12 cellular contexts compared by ENCODE assay signal in the genomic region with DNA sequence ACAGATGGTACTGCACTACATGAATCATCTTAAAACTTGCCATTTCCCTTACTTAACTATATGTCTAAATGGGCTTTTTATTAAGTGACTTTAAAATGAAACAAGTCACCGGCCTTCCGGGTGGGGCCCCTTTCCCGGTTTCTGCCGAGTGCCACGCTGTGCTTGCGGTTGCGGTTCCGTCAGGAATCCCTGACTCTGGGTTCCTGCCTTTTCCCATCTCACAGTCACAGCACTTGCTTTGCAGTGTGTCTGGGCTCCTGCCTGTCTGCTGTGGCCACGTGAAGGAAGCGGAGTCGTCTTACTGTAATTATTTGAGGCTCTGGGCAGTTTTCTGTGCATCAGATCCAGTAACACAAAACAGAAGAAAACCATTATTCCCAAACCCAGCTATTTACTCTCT. TPM values are rescaled to one million over a fixed set of nuclear protein-coding genes. Genes with fewer than 3 reads are reported as not detected.
DNase-seq lines count a peak whose midpoint lies in the region; TF ChIP-seq lines count a peak whose summit lies in the region.
"Had no signal": no experiment of that assay in that cellular context is flagged by ENCODE, and none has a peak within 500 bp of the region (broad histone marks: within the 10 kb centered on the region; RNA-seq: fewer than 3 reads in every experiment).

No MANE protein-coding gene starts in this region.

- H3K27ac ChIP-seq in OCI-LY3 (ENCODE audit: low read length) (no peak overlapping the region), adrenal gland (no peak overlapping the region), esophagus muscularis mucosa (replicated peaks in 1 of 4) (no peak overlapping the region), transverse colon (no peak overlapping the region)

- H3K4me3 ChIP-seq in OCI-LY3 (ENCODE audit: low read length) (peak overlapping the region; percentile 54), adrenal gland (no peak overlapping the region), esophagus muscularis mucosa (peak overlapping the region in 2 of 4 donors; percentile 6 to 21), transverse colon (no peak overlapping the region)
- H3K4me3 ChIP-seq: mucosa of descending colon had no signal

- TF ChIP-seq CTCF in OCI-LY3 (IDR thresholded peaks at IDR 0.05; ENCODE audit: low read depth, low read length) = no peak
- no peak for TF ChIP-seq CTCF in progenitor cell of endocrine pancreas (IDR thresholded peaks at IDR 0.05; ENCODE audit: unreplicated experiment)
- TF ChIP-seq CTCF in adrenal gland (IDR thresholded peaks at IDR 0.05) = no peak
- no peak for TF ChIP-seq CTCF in esophagus muscularis mucosa (IDR thresholded peaks at IDR 0.05)
- TF ChIP-seq CTCF in transverse colon (IDR thresholded peaks at IDR 0.05) = no peak

- peak overlapping the region; percentile 6 for H3K27ac Mint-ChIP-seq in progenitor cell of endocrine pancreas
- H3K27ac Mint-ChIP-seq: activated naive CD4-positive, alpha-beta T cell treated with anti-CD3 and anti-CD28 coated beads for 36 hours had no signal

- H3K9me3 ChIP-seq in OCI-LY3 (ENCODE audit: insufficient read depth, low read length) (no peaks in the 10 kb centered on the region), adrenal gland (replicated peaks in 1 of 3) (no peaks in the 10 kb centered on the region), esophagus muscularis mucosa (no peaks in the 10 kb centered on the region), transverse colon (no peaks in the 10 kb centered on the region)
- H3K9me3 ChIP-seq: mucosa of descending colon had no signal

- no peak overlapping the region for H3K9ac ChIP-seq in OCI-LY3 (ENCODE audit: low read length)

- H3K4me3 Mint-ChIP-seq in progenitor cell of endocrine pancreas (ENCODE audit: low read depth) = no peak overlapping the region
- H3K4me3 Mint-ChIP-seq: activated naive CD4-positive, alpha-beta T cell treated with anti-CD3 and anti-CD28 coated beads for 36 hours had no signal

- H3K36me3 ChIP-seq in OCI-LY3 (replicated peaks; ENCODE audit: low read depth, low read length) (no peaks in the 10 kb centered on the region), adrenal gland (replicated peaks in 1 of 2) (no peaks in the 10 kb centered on the region), esophagus muscularis mucosa (no peaks in the 10 kb centered on the region), transverse colon (no peaks in the 10 kb centered on the region)

- H3K36me3 Mint-ChIP-seq in progenitor cell of endocrine pancreas (ENCODE audit: insufficient read depth) = no peaks in the 10 kb centered on the region

- no peak overlapping the region for H2AFZ ChIP-seq in OCI-LY3 (ENCODE audit: low read depth, low read length)

- intact Hi-C loops in adrenal gland (cut with DNase I) (no loop called here), esophagus muscularis mucosa (cut with DNase I) (no loop called here), transverse colon (cut with DNase I; ENCODE audit: low total_unique reads) (no loop called here)

- in situ Hi-C loops in transverse colon (cut with MboI; ENCODE audit: low pct_ligation_motif_present in 1 of 4, low pct_unique_long_range_greater_than_20kb in 1 of 4, low sequenced_read_pairs in 3 of 4) = no loop called here

- peak overlapping the region; percentile 55 for H3K4me2 ChIP-seq in OCI-LY3 (ENCODE audit: low read length)

- TF ChIP-seq POLR2A in adrenal gland (IDR thresholded peaks at IDR 0.05) (no peak), esophagus muscularis mucosa (IDR thresholded peaks at IDR 0.05; ENCODE audit: low read depth) (no peak), transverse colon (IDR thresholded peaks at IDR 0.05) (no peak)

- H3K4me1 Mint-ChIP-seq in progenitor cell of endocrine pancreas (ENCODE audit: low read depth) = peaks cover 25% of the 10 kb centered on the region

- H3K27me3 Mint-ChIP-seq in progenitor cell of endocrine pancreas = no peaks in the 10 kb centered on the region

- H3K27me3 ChIP-seq in OCI-LY3 (ENCODE audit: low read depth, low read length) (no peaks in the 10 kb centered on the region), adrenal gland (no peaks in the 10 kb centered on the region), esophagus muscularis mucosa (no peaks in the 10 kb centered on the region), transverse colon (no peaks in the 10 kb centered on the region)

- 75 to 87% (median 85%) methylated on average over 11 of the region's 11 CpGs for WGBS in adrenal gland, 4 donors
- 73% methylated on average over 11 of the region's 11 CpGs for WGBS in esophagus muscularis mucosa
- WGBS in transverse colon (ENCODE audit: low coverage in 1 of 2), 2 donors = 79% methylated on average over 11 of the region's 11 CpGs; no CpG with 5 or more reads in 1 of the 2 donors

- H3K4me1 ChIP-seq in OCI-LY3 (ENCODE audit: low read length) (peaks cover 9% of the 10 kb centered on the region; the same call in 1 of the 2 replicates), adrenal gland (replicated peaks in 1 of 2) (no peaks in the 10 kb centered on the region), esophagus muscularis mucosa (no peaks in the 10 kb centered on the region), transverse colon (no peaks in the 10 kb centered on the region)

- no peaks in the 10 kb centered on the region for H3K9me3 Mint-ChIP-seq in progenitor cell of endocrine pancreas (ENCODE audit: low read depth)
- H3K9me3 Mint-ChIP-seq: activated naive CD4-positive, alpha-beta T cell treated with anti-CD3 and anti-CD28 coated beads for 36 hours had no signal

- DNase-seq in ELF-1 (ENCODE audit: low read depth, low spot score) (peak; percentile 34), fibroblast of peridontal ligament (ENCODE audit: extremely low read depth) (peak; percentile 93), progenitor cell of endocrine pancreas (ENCODE audit: low spot score, unreplicated experiment) (no peak), NOMO-1 treated with dmso at 0.1 percent for 144 hours (lab: John Stamatoyannopoulos, UW; ENCODE audit: unreplicated experiment) (no peak), adrenal gland (no peak), esophagus muscularis mucosa (ENCODE audit: extremely low spot score) (no peak), transverse colon (no peak)
- DNase-seq: activated naive CD4-positive, alpha-beta T cell treated with anti-CD3 and anti-CD28 coated beads for 36 hours; erythroblast; NCI-H524 treated with DMSO at 0.1 percent for 48 hours had no signal

- no peaks in the 10 kb centered on the region for H4K20me1 ChIP-seq in OCI-LY3 (ENCODE audit: insufficient read depth, low read length)

- no peaks in the 10 kb centered on the region for H3K79me2 ChIP-seq in OCI-LY3 (ENCODE audit: low read length)

- TF ChIP-seq EP300 in esophagus muscularis mucosa (IDR thresholded peaks at IDR 0.05) (no peak), transverse colon (IDR thresholded peaks at IDR 0.05; ENCODE audit: low read depth) (no peak)

RNA-seq across cellular contexts. Expression of gene FRMD6, which starts 44.0 kb away (rescaled TPM):
- total RNA-seq in progenitor cell of endocrine pancreas = 40.7 and 45.8 TPM in 2 replicates
- total RNA-seq in adrenal gland = 10 to 100 TPM; 15.3 to 42.6 (median 27.0) TPM
- 1 to 10 TPM; 6.4 to 8.6 (median 8.1) TPM for polyA plus RNA-seq in adrenal gland
- total RNA-seq in esophagus muscularis mucosa = 10 to 100 TPM; 35.7 to 44.9 (median 37.5) TPM
- 10 to 100 TPM in 3 of 4 donors, 1 to 10 TPM in 1; 8.4 to 21.7 (median 11.7) TPM for total RNA-seq in transverse colon

Comparison
In these comparisons a context has a peak if more than half of its experiments do, and no peak if none do; other contexts are left out.
1. DNase-seq: peak in ELF-1 (single experiment) and fibroblast of peridontal ligament (single experiment); none in progenitor cell of endocrine pancreas (single experiment), NOMO-1 treated with dmso at 0.1 percent for 144 hours (single experiment), adrenal gland (0 of 7), esophagus muscularis mucosa (single experiment) and transverse colon (single experiment).